Comparison of ENCODE assay signal across 9 cellular contexts in the genomic region with DNA sequence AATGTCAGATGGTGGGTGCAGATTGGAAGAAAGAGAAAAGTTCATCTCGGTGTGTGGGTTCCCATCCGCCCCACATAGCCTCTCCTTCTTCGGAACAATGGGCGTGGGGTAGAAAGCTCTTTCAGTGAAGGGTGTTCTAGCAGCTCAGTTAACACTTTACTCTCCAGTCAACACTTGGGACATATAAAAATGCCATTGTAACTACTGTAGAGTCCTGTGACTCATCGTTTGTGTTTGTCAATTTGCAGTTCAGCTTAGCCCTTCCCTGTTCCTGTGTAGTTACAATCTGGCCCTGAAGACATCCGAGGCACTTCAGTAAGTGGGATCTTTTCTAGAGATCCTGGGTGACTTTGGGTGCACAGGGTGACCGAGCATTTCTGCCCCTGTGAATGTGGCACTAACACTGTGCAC. TPM values are rescaled to one million over a fixed set of nuclear protein-coding genes. Genes with fewer than 3 reads are reported as not detected.
A peak's percentile ranks its signal among the peaks of the same experiment; 100 is the strongest.
DNase-seq lines count a peak whose midpoint lies in the region; ATAC-seq and TF ChIP-seq lines count a peak whose summit lies in the region.
"Had no signal": no experiment of that assay in that cellular context is flagged by ENCODE, and none has a peak within 500 bp of the region (broad histone marks: within the 10 kb centered on the region; RNA-seq: fewer than 3 reads in every experiment).

No MANE protein-coding gene starts in this region.

- ATAC-seq in GM21619 (IDR thresholded peaks at IDR 0.05; ENCODE audit: unreplicated experiment) (no peak), HG03442 (IDR thresholded peaks at IDR 0.05; ENCODE audit: unreplicated experiment) (no peak)

- no peak overlapping the region for H3K27ac ChIP-seq in OCI-LY7 (ENCODE audit: low read depth, low read length, poor library complexity, severe bottlenecking)

- POLR2A ChIA-PET in OCI-LY7 (lab: Charles Lee): no interaction called here

- CTCF ChIA-PET in OCI-LY7 (lab: Charles Lee; ENCODE audit: unreplicated experiment): no interaction called here

- no peak overlapping the region for H3K4me3 ChIP-seq in OCI-LY7 (ENCODE audit: low read depth, low read length, poor library complexity, severe bottlenecking)

- intact Hi-C loops in OCI-LY7 (cut with micrococcal nuclease; ENCODE audit: unreplicated experiment): no loop called here

- H3K4me2 ChIP-seq in OCI-LY7 (ENCODE audit: low read length): no peak overlapping the region

- BruUV-seq in OCI-LY7 (replicated peaks; lab: Mats Ljungman, UMichigan): TSS peak; percentile 29

- H3K4me1 ChIP-seq in OCI-LY7 (ENCODE audit: insufficient read depth, low read length, poor library complexity, severe bottlenecking): no peaks in the 10 kb centered on the region

- DNase-seq in GM04503 (ENCODE audit: low read depth): peak; percentile 30
- DNase-seq in OCI-LY7 (ENCODE audit: low spot score): no peak
- DNase-seq in fibroblast of peridontal ligament (ENCODE audit: extremely low read depth): peak; percentile 58
- DNase-seq in renal cortical epithelial cell (ENCODE audit: low read depth): peak; percentile 89
- no peak for DNase-seq in inferior parietal cortex (ENCODE audit: extremely low spot score)
- DNase-seq in HUDEP-2 (lab: John Stamatoyannopoulos, UW; ENCODE audit: unreplicated experiment in 76 of 76): no peak
- DNase-seq: NCI-H2081 had no signal

- no peak for TF ChIP-seq CTCF in OCI-LY7 (conservative IDR thresholded peaks at IDR 0.05; ENCODE audit: low read length)

- no peaks in the 10 kb centered on the region for H3K79me2 ChIP-seq in OCI-LY7 (ENCODE audit: insufficient read depth, low read depth, low read length)

- no peaks in the 10 kb centered on the region for H4K20me1 ChIP-seq in OCI-LY7 (ENCODE audit: insufficient read depth, low read length)

- H2AFZ ChIP-seq in OCI-LY7 (ENCODE audit: low read length): no peak overlapping the region

- H3K36me3 ChIP-seq in OCI-LY7 (ENCODE audit: insufficient read depth, low read length): peaks cover 50% of the 10 kb centered on the region

- H3K9me2 ChIP-seq in OCI-LY7 (ENCODE audit: insufficient read depth, low read length): no peaks in the 10 kb centered on the region

- no peaks in the 10 kb centered on the region for H3K9me3 ChIP-seq in OCI-LY7 (ENCODE audit: low read length)

RNA-seq across cellular contexts. Expression of gene CLEC18C, which starts 11.5 kb away (rescaled TPM):
- total RNA-seq in OCI-LY7 (2014; rRNA removed; shearing (Covaris generic)): 0.05 TPM in 1 of 2 replicates, not detected in the other
- not detected in 2 replicates for total RNA-seq in OCI-LY7 (2022)
- total RNA-seq in renal cortical epithelial cell: 0.60 and 4.3 TPM in 2 replicates

RNA-seq across cellular contexts. Expression of gene PDPR, which starts 47.9 kb away (rescaled TPM):
- 20.4 and 28.5 TPM in 2 replicates for total RNA-seq in OCI-LY7 (2014; rRNA removed; shearing (Covaris generic))
- total RNA-seq in OCI-LY7 (2022) (34.0 and 34.4 TPM in 2 replicates), renal cortical epithelial cell (14.6 and 39.7 TPM in 2 replicates)

Comparison
In these comparisons a context has a peak if more than half of its experiments do, and no peak if none do; other contexts are left out.
1. DNase-seq: peak in GM04503 (single experiment), fibroblast of peridontal ligament (single experiment) and renal cortical epithelial cell (single experiment); none in OCI-LY7 (single experiment), inferior parietal cortex (single experiment) and HUDEP-2 (0 of 76).